Comparison of ENCODE assay signal across 2 cellular contexts in genomic region chr2:70045932-70046331, GRCh38.
TF ChIP-seq lines count a peak whose summit lies in the region.

No MANE protein-coding gene starts in this region.

TF ChIP-seq in GM23338, 12 proteins besides CTCF, POLR2A, EP300 and RAD21:
- no peak for TF ChIP-seq ZNF331 (CRISPR knock-in tag; IDR thresholded peaks at IDR 0.05; ENCODE audit: low read depth)
- TF ChIP-seq, protein P1, sequence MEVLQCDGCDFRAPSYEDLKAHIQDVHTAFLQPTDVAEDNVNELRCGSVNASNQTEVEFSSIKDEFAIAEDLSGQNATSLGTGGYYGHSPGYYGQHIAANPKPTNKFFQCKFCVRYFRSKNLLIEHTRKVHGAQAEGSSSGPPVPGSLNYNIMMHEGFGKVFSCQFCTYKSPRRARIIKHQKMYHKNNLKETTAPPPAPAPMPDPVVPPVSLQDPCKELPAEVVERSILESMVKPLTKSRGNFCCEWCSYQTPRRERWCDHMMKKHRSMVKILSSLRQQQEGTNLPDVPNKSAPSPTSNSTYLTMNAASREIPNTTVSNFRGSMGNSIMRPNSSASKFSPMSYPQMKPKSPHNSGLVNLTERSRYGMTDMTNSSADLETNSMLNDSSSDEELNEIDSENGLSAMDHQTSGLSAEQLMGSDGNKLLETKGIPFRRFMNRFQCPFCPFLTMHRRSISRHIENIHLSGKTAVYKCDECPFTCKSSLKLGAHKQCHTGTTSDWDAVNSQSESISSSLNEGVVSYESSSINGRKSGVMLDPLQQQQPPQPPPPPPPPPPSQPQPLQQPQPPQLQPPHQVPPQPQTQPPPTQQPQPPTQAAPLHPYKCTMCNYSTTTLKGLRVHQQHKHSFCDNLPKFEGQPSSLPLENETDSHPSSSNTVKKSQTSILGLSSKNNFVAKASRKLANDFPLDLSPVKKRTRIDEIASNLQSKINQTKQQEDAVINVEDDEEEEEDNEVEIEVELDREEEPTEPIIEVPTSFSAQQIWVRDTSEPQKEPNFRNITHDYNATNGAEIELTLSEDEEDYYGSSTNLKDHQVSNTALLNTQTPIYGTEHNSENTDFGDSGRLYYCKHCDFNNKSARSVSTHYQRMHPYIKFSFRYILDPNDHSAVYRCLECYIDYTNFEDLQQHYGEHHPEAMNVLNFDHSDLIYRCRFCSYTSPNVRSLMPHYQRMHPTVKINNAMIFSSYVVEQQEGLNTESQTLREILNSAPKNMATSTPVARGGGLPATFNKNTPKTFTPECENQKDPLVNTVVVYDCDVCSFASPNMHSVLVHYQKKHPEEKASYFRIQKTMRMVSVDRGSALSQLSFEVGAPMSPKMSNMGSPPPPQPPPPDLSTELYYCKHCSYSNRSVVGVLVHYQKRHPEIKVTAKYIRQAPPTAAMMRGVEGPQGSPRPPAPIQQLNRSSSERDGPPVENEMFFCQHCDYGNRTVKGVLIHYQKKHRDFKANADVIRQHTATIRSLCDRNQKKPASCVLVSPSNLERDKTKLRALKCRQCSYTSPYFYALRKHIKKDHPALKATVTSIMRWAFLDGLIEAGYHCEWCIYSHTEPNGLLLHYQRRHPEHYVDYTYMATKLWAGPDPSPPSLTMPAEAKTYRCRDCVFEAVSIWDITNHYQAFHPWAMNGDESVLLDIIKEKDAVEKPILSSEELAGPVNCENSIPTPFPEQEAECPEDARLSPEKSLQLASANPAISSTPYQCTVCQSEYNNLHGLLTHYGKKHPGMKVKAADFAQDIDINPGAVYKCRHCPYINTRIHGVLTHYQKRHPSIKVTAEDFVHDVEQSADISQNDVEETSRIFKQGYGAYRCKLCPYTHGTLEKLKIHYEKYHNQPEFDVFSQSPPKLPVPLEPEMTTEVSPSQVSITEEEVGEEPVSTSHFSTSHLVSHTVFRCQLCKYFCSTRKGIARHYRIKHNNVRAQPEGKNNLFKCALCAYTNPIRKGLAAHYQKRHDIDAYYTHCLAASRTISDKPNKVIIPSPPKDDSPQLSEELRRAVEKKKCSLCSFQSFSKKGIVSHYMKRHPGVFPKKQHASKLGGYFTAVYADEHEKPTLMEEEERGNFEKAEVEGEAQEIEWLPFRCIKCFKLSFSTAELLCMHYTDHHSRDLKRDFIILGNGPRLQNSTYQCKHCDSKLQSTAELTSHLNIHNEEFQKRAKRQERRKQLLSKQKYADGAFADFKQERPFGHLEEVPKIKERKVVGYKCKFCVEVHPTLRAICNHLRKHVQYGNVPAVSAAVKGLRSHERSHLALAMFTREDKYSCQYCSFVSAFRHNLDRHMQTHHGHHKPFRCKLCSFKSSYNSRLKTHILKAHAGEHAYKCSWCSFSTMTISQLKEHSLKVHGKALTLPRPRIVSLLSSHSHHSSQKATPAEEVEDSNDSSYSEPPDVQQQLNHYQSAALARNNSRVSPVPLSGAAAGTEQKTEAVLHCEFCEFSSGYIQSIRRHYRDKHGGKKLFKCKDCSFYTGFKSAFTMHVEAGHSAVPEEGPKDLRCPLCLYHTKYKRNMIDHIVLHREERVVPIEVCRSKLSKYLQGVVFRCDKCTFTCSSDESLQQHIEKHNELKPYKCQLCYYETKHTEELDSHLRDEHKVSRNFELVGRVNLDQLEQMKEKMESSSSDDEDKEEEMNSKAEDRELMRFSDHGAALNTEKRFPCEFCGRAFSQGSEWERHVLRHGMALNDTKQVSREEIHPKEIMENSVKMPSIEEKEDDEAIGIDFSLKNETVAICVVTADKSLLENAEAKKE (CRISPR knock-in tag; IDR thresholded peaks at IDR 0.05) = no peak
- TF ChIP-seq EZH2phosphoT487 (IDR thresholded peaks at IDR 0.05; ENCODE audit: unreplicated experiment) = no peak
- no peak for TF ChIP-seq STAT1 (IDR thresholded peaks at IDR 0.05; ENCODE audit: unreplicated experiment)
- no peak for TF ChIP-seq CREB1 (CRISPR knock-in tag; IDR thresholded peaks at IDR 0.05; ENCODE audit: low read depth)
- TF ChIP-seq EZH2 (IDR thresholded peaks at IDR 0.05; ENCODE audit: low read depth, unreplicated experiment) = no peak
- no peak for TF ChIP-seq JUNB (IDR thresholded peaks at IDR 0.05; ENCODE audit: unreplicated experiment)
- no peak for TF ChIP-seq POLR2AphosphoS5 (IDR thresholded peaks at IDR 0.05; ENCODE audit: low read depth)
- TF ChIP-seq, protein P2, sequence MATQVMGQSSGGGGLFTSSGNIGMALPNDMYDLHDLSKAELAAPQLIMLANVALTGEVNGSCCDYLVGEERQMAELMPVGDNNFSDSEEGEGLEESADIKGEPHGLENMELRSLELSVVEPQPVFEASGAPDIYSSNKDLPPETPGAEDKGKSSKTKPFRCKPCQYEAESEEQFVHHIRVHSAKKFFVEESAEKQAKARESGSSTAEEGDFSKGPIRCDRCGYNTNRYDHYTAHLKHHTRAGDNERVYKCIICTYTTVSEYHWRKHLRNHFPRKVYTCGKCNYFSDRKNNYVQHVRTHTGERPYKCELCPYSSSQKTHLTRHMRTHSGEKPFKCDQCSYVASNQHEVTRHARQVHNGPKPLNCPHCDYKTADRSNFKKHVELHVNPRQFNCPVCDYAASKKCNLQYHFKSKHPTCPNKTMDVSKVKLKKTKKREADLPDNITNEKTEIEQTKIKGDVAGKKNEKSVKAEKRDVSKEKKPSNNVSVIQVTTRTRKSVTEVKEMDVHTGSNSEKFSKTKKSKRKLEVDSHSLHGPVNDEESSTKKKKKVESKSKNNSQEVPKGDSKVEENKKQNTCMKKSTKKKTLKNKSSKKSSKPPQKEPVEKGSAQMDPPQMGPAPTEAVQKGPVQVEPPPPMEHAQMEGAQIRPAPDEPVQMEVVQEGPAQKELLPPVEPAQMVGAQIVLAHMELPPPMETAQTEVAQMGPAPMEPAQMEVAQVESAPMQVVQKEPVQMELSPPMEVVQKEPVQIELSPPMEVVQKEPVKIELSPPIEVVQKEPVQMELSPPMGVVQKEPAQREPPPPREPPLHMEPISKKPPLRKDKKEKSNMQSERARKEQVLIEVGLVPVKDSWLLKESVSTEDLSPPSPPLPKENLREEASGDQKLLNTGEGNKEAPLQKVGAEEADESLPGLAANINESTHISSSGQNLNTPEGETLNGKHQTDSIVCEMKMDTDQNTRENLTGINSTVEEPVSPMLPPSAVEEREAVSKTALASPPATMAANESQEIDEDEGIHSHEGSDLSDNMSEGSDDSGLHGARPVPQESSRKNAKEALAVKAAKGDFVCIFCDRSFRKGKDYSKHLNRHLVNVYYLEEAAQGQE (IDR thresholded peaks at IDR 0.05; ENCODE audit: unreplicated experiment) = no peak

TF ChIP-seq in SK-N-SH, 30 proteins besides CTCF, POLR2A, EP300 and RAD21:
- TF ChIP-seq RFX5 (IDR thresholded peaks at IDR 0.05; ENCODE audit: low read length) (no peak), GATA2 (CRISPR knock-in tag; IDR thresholded peaks at IDR 0.05) (no peak), RCOR1 (IDR thresholded peaks at IDR 0.05; ENCODE audit: low read length) (no peak), USF2 (IDR thresholded peaks at IDR 0.05; ENCODE audit: borderline replicate concordance, low read depth, low read length) (no peak), TEAD4 (IDR thresholded peaks at IDR 0.05; ENCODE audit: borderline replicate concordance, insufficient read depth) (no peak), SIN3A (IDR thresholded peaks at IDR 0.05; ENCODE audit: borderline replicate concordance, low read depth, low read length) (no peak), RXRA (IDR thresholded peaks at IDR 0.05; ENCODE audit: borderline replicate concordance, low read depth) (no peak), NRF1 (IDR thresholded peaks at IDR 0.05; ENCODE audit: low read depth, low read length) (no peak), CHD2 (IDR thresholded peaks at IDR 0.05; ENCODE audit: low read length, partially characterized antibody) (no peak), YY1 (IDR thresholded peaks at IDR 0.05; ENCODE audit: low read depth) (no peak), JUND (IDR thresholded peaks at IDR 0.05) (no peak), ELF1 (IDR thresholded peaks at IDR 0.05) (no peak), FOXJ3 (CRISPR knock-in tag; IDR thresholded peaks at IDR 0.05) (no peak), TCF12 (IDR thresholded peaks at IDR 0.05) (no peak), NFIC (IDR thresholded peaks at IDR 0.05; ENCODE audit: borderline replicate concordance) (no peak)
- TF ChIP-seq, protein P3, sequence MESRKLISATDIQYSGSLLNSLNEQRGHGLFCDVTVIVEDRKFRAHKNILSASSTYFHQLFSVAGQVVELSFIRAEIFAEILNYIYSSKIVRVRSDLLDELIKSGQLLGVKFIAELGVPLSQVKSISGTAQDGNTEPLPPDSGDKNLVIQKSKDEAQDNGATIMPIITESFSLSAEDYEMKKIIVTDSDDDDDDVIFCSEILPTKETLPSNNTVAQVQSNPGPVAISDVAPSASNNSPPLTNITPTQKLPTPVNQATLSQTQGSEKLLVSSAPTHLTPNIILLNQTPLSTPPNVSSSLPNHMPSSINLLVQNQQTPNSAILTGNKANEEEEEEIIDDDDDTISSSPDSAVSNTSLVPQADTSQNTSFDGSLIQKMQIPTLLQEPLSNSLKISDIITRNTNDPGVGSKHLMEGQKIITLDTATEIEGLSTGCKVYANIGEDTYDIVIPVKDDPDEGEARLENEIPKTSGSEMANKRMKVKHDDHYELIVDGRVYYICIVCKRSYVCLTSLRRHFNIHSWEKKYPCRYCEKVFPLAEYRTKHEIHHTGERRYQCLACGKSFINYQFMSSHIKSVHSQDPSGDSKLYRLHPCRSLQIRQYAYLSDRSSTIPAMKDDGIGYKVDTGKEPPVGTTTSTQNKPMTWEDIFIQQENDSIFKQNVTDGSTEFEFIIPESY (IDR thresholded peaks at IDR 0.05; ENCODE audit: borderline replicate concordance, low read depth) = no peak
- TF ChIP-seq, protein P4, sequence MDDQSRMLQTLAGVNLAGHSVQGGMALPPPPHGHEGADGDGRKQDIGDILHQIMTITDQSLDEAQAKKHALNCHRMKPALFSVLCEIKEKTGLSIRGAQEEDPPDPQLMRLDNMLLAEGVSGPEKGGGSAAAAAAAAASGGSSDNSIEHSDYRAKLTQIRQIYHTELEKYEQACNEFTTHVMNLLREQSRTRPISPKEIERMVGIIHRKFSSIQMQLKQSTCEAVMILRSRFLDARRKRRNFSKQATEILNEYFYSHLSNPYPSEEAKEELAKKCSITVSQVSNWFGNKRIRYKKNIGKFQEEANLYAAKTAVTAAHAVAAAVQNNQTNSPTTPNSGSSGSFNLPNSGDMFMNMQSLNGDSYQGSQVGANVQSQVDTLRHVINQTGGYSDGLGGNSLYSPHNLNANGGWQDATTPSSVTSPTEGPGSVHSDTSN (IDR thresholded peaks at IDR 0.05) = no peak
- TF ChIP-seq, protein P5, sequence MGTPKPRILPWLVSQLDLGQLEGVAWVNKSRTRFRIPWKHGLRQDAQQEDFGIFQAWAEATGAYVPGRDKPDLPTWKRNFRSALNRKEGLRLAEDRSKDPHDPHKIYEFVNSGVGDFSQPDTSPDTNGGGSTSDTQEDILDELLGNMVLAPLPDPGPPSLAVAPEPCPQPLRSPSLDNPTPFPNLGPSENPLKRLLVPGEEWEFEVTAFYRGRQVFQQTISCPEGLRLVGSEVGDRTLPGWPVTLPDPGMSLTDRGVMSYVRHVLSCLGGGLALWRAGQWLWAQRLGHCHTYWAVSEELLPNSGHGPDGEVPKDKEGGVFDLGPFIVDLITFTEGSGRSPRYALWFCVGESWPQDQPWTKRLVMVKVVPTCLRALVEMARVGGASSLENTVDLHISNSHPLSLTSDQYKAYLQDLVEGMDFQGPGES (IDR thresholded peaks at IDR 0.05; ENCODE audit: low read depth, low read length) = no peak
